In genomic region chr1:44739361-44740178, GRCh38 we compare ENCODE assay signal across 8 cellular contexts.
DNase-seq lines count a peak whose midpoint lies in the region; ATAC-seq lines count a peak whose summit lies in the region.

TSS of gene KIF2C (plus strand) at chr1:44739837. CDS start at chr1:44739933, 96 bp downstream.

- H3K4me3 Mint-ChIP-seq in central memory CD8-positive, alpha-beta T cell: peak within 1 kb of the TSS; percentile 82

- no peaks in the 10 kb centered on the region for H3K9me3 Mint-ChIP-seq in central memory CD8-positive, alpha-beta T cell

- peaks cover 7% of the 10 kb centered on the region for H3K36me3 Mint-ChIP-seq in central memory CD8-positive, alpha-beta T cell (ENCODE audit: insufficient read depth)

- H3K4me1 Mint-ChIP-seq in central memory CD8-positive, alpha-beta T cell: peaks cover 11% of the 10 kb centered on the region

- DNase-seq in AG08396 (ENCODE audit: low spot score) (peak; percentile 99), NCI-H345 treated with DMSO at 0.1 percent for 48 hours (lab: John Stamatoyannopoulos, UW; ENCODE audit: unreplicated experiment) (peak; percentile 96), iris pigment epithelial cell (ENCODE audit: low read depth) (peak; percentile 98)
- peak; percentile 91 to 93 (median 92) for DNase-seq in activated CD4-positive, CD25-positive, alpha-beta regulatory T cell (lab: John Stamatoyannopoulos, UW)
- DNase-seq in central memory CD8-positive, alpha-beta T cell (ENCODE audit: low spot score in 2 of 2): peak; percentile 94 to 95
- DNase-seq in stimulated activated CD4-positive, alpha-beta T cell treated with anti-CD3 and anti-CD28 coated beads, Interleukin-12 subunit alpha, Interleukin-12 subunit beta, amount 100 ng/mL, for 24 hours (ENCODE audit: low read depth in 2 of 2): peak; percentile 92 to 99

- ATAC-seq in GM19023 (IDR thresholded peaks at IDR 0.05; ENCODE audit: unreplicated experiment) (peak; percentile 96), HG03280 (IDR thresholded peaks at IDR 0.05; ENCODE audit: unreplicated experiment) (peak; percentile 99)
- peak; percentile 100 for ATAC-seq in central memory CD8-positive, alpha-beta T cell (replicated peaks; ENCODE audit: extremely low read depth, poor library complexity, severe bottlenecking)

- peak within 1 kb of the TSS; percentile 82 for H3K27ac Mint-ChIP-seq in central memory CD8-positive, alpha-beta T cell (ENCODE audit: low read depth)

- H3K27me3 Mint-ChIP-seq in central memory CD8-positive, alpha-beta T cell: no peaks in the 10 kb centered on the region

Comparison
In these comparisons a context has a peak if more than half of its experiments do, and no peak if none do; other contexts are left out.
1. Peak in every context shown above with its lines: DNase-seq and ATAC-seq.